19 cellular contexts compared by ENCODE assay signal in the genomic region with DNA sequence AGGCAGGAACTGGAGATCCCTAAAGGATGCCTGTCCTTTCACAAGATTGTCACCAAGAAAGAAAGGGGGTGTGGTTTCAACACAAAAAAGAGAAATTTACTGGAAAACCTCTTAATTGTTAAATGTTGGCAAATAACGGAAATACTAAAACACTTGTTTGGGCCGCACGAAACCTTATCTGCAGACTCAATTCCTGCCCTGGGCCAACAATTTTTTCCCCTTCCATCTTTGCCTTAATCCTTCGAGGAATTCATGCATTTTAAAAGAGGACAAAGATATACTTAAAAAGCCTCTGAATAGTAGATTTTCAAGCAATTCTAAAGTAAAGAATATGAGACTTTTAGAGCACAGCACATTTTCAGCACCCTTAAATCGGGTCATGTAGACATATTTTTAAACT.
DNase-seq lines count a peak whose midpoint lies in the region; ATAC-seq and TF ChIP-seq lines count a peak whose summit lies in the region.
"Had no signal": no experiment of that assay in that cellular context is flagged by ENCODE, and none has a peak within 500 bp of the region (broad histone marks: within the 10 kb centered on the region; RNA-seq: fewer than 3 reads in every experiment).

No MANE protein-coding gene starts in this region.

- POLR2A ChIA-PET in A673 (lab: Charles Lee; ENCODE audit: low non-redundant PET) = no interaction called here

- DNase-seq in A673 (ENCODE audit: low spot score) = peak; percentile 75
- no peak for DNase-seq in GM23338 (ENCODE audit: low spot score)
- DNase-seq in SJCRH30 = peak; percentile 13 to 48
- peak; percentile 50 for DNase-seq in fibroblast of the aortic adventitia (ENCODE audit: low read depth)
- DNase-seq in adrenal gland = no peak
- DNase-seq in omental fat pad (ENCODE audit: low spot score) = no peak
- no peak for DNase-seq in stimulated activated CD4-positive, alpha-beta T cell treated with anti-CD3 and anti-CD28 coated beads, Interleukin-2, amount 100 ng/mL, for 24 hours
- DNase-seq: 8988T; CD8-positive, alpha-beta memory T cell; COR-L47; DMS153; DMS79; GDM1; H9; KBM-7 had no signal

- peak overlapping the region; percentile 2; the same call in 1 of the 2 replicates for H2AFZ ChIP-seq in GM23338

- no TSS peak for BruUV-seq in A673 (replicated peaks; lab: Mats Ljungman, UMichigan)

- H3K79me2 ChIP-seq in GM23338 (replicated peaks; ENCODE audit: insufficient read depth) = no peaks in the 10 kb centered on the region

- no peak overlapping the region for H3K4me2 ChIP-seq in GM23338
- H3K4me2 ChIP-seq: BLaER1 treated with 17β-estradiol and CSF1 and Interleukin-3, amounts not matched to agents 10 nM and 100 nM had no signal

- H3K27me3 Mint-ChIP-seq in GM23338 (ENCODE audit: insufficient read depth, low read depth, poor library complexity) = no peaks in the 10 kb centered on the region

- H3K27ac ChIP-seq in A673 (ENCODE audit: low read depth, low read length, poor library complexity, severe bottlenecking) = peak overlapping the region; percentile 31
- no peak overlapping the region for H3K27ac ChIP-seq in GM23338 (ENCODE audit: low read depth)
- peak overlapping the region; percentile 85 for H3K27ac ChIP-seq in SJCRH30
- no peak overlapping the region for H3K27ac ChIP-seq in adrenal gland
- H3K27ac ChIP-seq: BLaER1 treated with 17β-estradiol and CSF1 and Interleukin-3, amounts not matched to agents 10 nM and 100 nM had no signal

- H3K4me3 ChIP-seq in A673 (ENCODE audit: low read depth, low read length, poor library complexity, severe bottlenecking) = no peak overlapping the region
- no peak overlapping the region for H3K4me3 ChIP-seq in GM23338
- no peak overlapping the region for H3K4me3 ChIP-seq in SJCRH30
- no peak overlapping the region for H3K4me3 ChIP-seq in fibroblast of the aortic adventitia (ENCODE audit: low read depth, low read length)
- H3K4me3 ChIP-seq in adrenal gland = no peak overlapping the region
- H3K4me3 ChIP-seq: BLaER1 treated with 17β-estradiol and CSF1 and Interleukin-3, amounts not matched to agents 10 nM and 100 nM had no signal

- H3K36me3 ChIP-seq in A673 (ENCODE audit: insufficient read depth, low read length, poor library complexity, severe bottlenecking) (no peaks in the 10 kb centered on the region), GM23338 (ENCODE audit: insufficient read depth) (no peaks in the 10 kb centered on the region), SJCRH30 (no peaks in the 10 kb centered on the region), adrenal gland (replicated peaks in 1 of 2) (no peaks in the 10 kb centered on the region)
- H3K36me3 ChIP-seq: BLaER1 treated with 17β-estradiol and CSF1 and Interleukin-3, amounts not matched to agents 10 nM and 100 nM had no signal

- H3K4me1 ChIP-seq in A673 (ENCODE audit: insufficient read depth, low read length, poor library complexity, severe bottlenecking) = peaks cover 21% of the 10 kb centered on the region
- H3K4me1 ChIP-seq in GM23338 (ENCODE audit: insufficient read depth) = 0 out of 2 replicates have a peak, but pooled peaks cover 13% of the 10 kb centered on the region
- H3K4me1 ChIP-seq in SJCRH30 = peaks cover 39% of the 10 kb centered on the region
- no peaks in the 10 kb centered on the region for H3K4me1 ChIP-seq in adrenal gland (replicated peaks in 1 of 2)
- H3K4me1 ChIP-seq: BLaER1 treated with 17β-estradiol and CSF1 and Interleukin-3, amounts not matched to agents 10 nM and 100 nM had no signal

- H3K9me3 Mint-ChIP-seq in GM23338 = no peaks in the 10 kb centered on the region
- H3K9me3 Mint-ChIP-seq: CD8-positive, alpha-beta memory T cell; H9 had no signal

- H3F3A ChIP-seq in GM23338 (replicated peaks; ENCODE audit: low read depth) = no peaks in the 10 kb centered on the region

- no peaks in the 10 kb centered on the region for H3K9me2 ChIP-seq in GM23338 (ENCODE audit: insufficient read depth)

- ATAC-seq in GM23338 (no peak), omental fat pad (ENCODE audit: low FRiP score) (no peak), HG03457 (IDR thresholded peaks at IDR 0.05; ENCODE audit: unreplicated experiment) (no peak)

- peaks cover 9% of the 10 kb centered on the region for H3K4me1 Mint-ChIP-seq in GM23338
- H3K4me1 Mint-ChIP-seq: B cell; CD8-positive, alpha-beta memory T cell; IgD-negative memory B cell had no signal

- H3K27me3 ChIP-seq in A673 (replicated peaks; ENCODE audit: insufficient read depth, low read depth, low read length, poor library complexity) = no peaks in the 10 kb centered on the region
- no peaks in the 10 kb centered on the region for H3K27me3 ChIP-seq in GM23338 (ENCODE audit: insufficient read depth)
- no peaks in the 10 kb centered on the region for H3K27me3 ChIP-seq in SJCRH30
- no peaks in the 10 kb centered on the region for H3K27me3 ChIP-seq in adrenal gland
- H3K27me3 ChIP-seq: BLaER1 treated with 17β-estradiol and CSF1 and Interleukin-3, amounts not matched to agents 10 nM and 100 nM had no signal

- H3K36me3 Mint-ChIP-seq in GM23338 (ENCODE audit: low read depth) = no peaks in the 10 kb centered on the region
- H3K36me3 Mint-ChIP-seq: CD8-positive, alpha-beta memory T cell; IgD-negative memory B cell had no signal

- 78 to 89% (median 81%) methylated on average over 5 of the region's 5 CpGs for WGBS in adrenal gland, 4 donors

- intact Hi-C loops in A673 (cut with micrococcal nuclease; ENCODE audit: unreplicated experiment) = no loop called here
- intact Hi-C loops in adrenal gland (cut with DNase I) = no loop called here

- H4K20me1 ChIP-seq in GM23338 (replicated peaks; ENCODE audit: insufficient read depth) = no peaks in the 10 kb centered on the region
- H4K20me1 ChIP-seq: BLaER1 treated with 17β-estradiol and CSF1 and Interleukin-3, amounts not matched to agents 10 nM and 100 nM had no signal

- no peak overlapping the region for H3K4me3 Mint-ChIP-seq in GM23338
- H3K4me3 Mint-ChIP-seq: B cell; CD8-positive, alpha-beta memory T cell; H9; IgD-negative memory B cell had no signal

- H3K9me3 ChIP-seq in A673 (ENCODE audit: low read depth, low read length, poor library complexity, severe bottlenecking) (no peaks in the 10 kb centered on the region), SJCRH30 (replicated peaks) (0 out of 2 replicates have a peak, but pooled peaks cover 2% of the 10 kb centered on the region), adrenal gland (replicated peaks in 1 of 3) (no peaks in the 10 kb centered on the region)
- H3K9me3 ChIP-seq: BLaER1 treated with 17β-estradiol and CSF1 and Interleukin-3, amounts not matched to agents 10 nM and 100 nM had no signal

- no peak overlapping the region for H3K27ac Mint-ChIP-seq in GM23338
- H3K27ac Mint-ChIP-seq: B cell; CD8-positive, alpha-beta memory T cell; IgD-negative memory B cell had no signal

- no peak for TF ChIP-seq POLR2A in adrenal gland (IDR thresholded peaks at IDR 0.05)

- TF ChIP-seq CTCF in A673 (conservative IDR thresholded peaks at IDR 0.05; ENCODE audit: low read depth, low read length) (no peak), GM23338 (conservative IDR thresholded peaks at IDR 0.05; ENCODE audit: low read depth in 2 of 2) (no peak), fibroblast of the aortic adventitia (IDR thresholded peaks at IDR 0.05; ENCODE audit: insufficient read depth, low read length) (no peak), adrenal gland (IDR thresholded peaks at IDR 0.05) (no peak), omental fat pad (IDR thresholded peaks at IDR 0.05) (no peak)

- CTCF ChIA-PET in A673 (lab: Charles Lee) = no interaction called here

TF ChIP-seq in GM23338, 12 proteins besides CTCF, POLR2A, EP300 and RAD21 (continues in another document):
- TF ChIP-seq NANOG (IDR thresholded peaks at IDR 0.05; ENCODE audit: borderline replicate concordance) (no peak), ZNF114 (CRISPR knock-in tag; IDR thresholded peaks at IDR 0.05) (no peak), POLR2AphosphoS5 (IDR thresholded peaks at IDR 0.05; ENCODE audit: low read depth) (no peak)

Comparison
In these comparisons a context has a peak if more than half of its experiments do, and no peak if none do; other contexts are left out.
1. DNase-seq: peak in A673 (single experiment), SJCRH30 (2 of 2) and fibroblast of the aortic adventitia (single experiment); none in GM23338 (single experiment), adrenal gland (0 of 7), omental fat pad (single experiment) and stimulated activated CD4-positive, alpha-beta T cell treated with anti-CD3 and anti-CD28 coated beads, Interleukin-2, amount 100 ng/mL, for 24 hours (0 of 2).
2. H3K27ac ChIP-seq: peak in A673 (single experiment) and SJCRH30 (single experiment); none in GM23338 (single experiment) and adrenal gland (0 of 5).